Comparison of ENCODE assay signal across 8 cellular contexts in genomic region chr7:151518781-151519044, GRCh38. TPM values are rescaled to one million over a fixed set of nuclear protein-coding genes. Genes with fewer than 3 reads are reported as not detected.
DNase-seq lines count a peak whose midpoint lies in the region; ATAC-seq and TF ChIP-seq lines count a peak whose summit lies in the region.

No MANE protein-coding gene starts in this region.

- intact Hi-C loops in activated B cell treated with CpG ODN at 0.5 μM for 24 hours (cut with micrococcal nuclease) (loop anchor here (2.0 to 10.0 kb wide), 6 partner anchors 42 to 1194 kb away; partner anchors contain the start of genes ABCF2, ACTR3C and LRRC61), spleen (cut with DNase I; ENCODE audit: low total_unique reads) (no loop called here)

- H3K36me3 ChIP-seq in iPS DF 6.9 (ENCODE audit: control insufficient read depth, insufficient read depth, low read length) (no peaks in the 10 kb centered on the region; the same call in 1 of the 2 replicates), spleen (no peaks in the 10 kb centered on the region)

- H3K36me3 Mint-ChIP-seq in activated B cell treated with CpG ODN at 0.5 μM for 24 hours (ENCODE audit: low read depth) = peaks cover 16% of the 10 kb centered on the region

- H3K9me3 ChIP-seq in iPS DF 6.9 (ENCODE audit: control insufficient read depth, insufficient read depth, low read length) (no peaks in the 10 kb centered on the region), spleen (no peaks in the 10 kb centered on the region)

- H3K27me3 ChIP-seq in iPS DF 6.9 (ENCODE audit: control insufficient read depth, insufficient read depth, low read length) (no peaks in the 10 kb centered on the region), spleen (replicated peaks in 1 of 7) (peaks cover 0 to 4% (median 0%) of the 10 kb centered on the region in 7 donors)

- DNase-seq in DMS53 (lab: John Stamatoyannopoulos, UW) (peak; percentile 60), DMS53 treated with DMSO at 0.1 percent for 48 hours (lab: John Stamatoyannopoulos, UW; ENCODE audit: unreplicated experiment) (no peak), activated B cell treated with CpG ODN at 0.5 μM for 24 hours (no peak), iPS DF 6.9 (ENCODE audit: low read depth, low spot score) (no peak), spleen (no peak), iPS-NIHi11 (ENCODE audit: low spot score) (no peak), left lobe of liver (ENCODE audit: low spot score) (no peak)
- no peak for DNase-seq in central memory CD4-positive, alpha-beta T cell

- ATAC-seq in activated B cell treated with CpG ODN at 0.5 μM for 24 hours (ENCODE audit: low read depth) = no peak
- ATAC-seq in left lobe of liver = no peak

- H3K27ac ChIP-seq in iPS DF 6.9 (ENCODE audit: low read length) (no peak overlapping the region), spleen (peak overlapping the region; percentile 90 to 100 (median 99))

- no peaks in the 10 kb centered on the region for H3K9me3 Mint-ChIP-seq in activated B cell treated with CpG ODN at 0.5 μM for 24 hours

- CTCF ChIA-PET in activated B cell treated with CpG ODN at 0.5 μM for 24 hours (lab: Charles Lee) = interaction anchor here (1.1 kb wide), 1 partner anchor 239 kb away, joined by 3 read pairs; no protein-coding TSS in a partner anchor

- H3K4me1 ChIP-seq in iPS DF 6.9 (ENCODE audit: control insufficient read depth, insufficient read depth, low read length) = peaks cover 5% of the 10 kb centered on the region; the same call in 1 of the 2 replicates
- peaks cover 28 to 62% (median 49%) of the 10 kb centered on the region in 6 donors for H3K4me1 ChIP-seq in spleen

- H3K4me3 ChIP-seq in iPS DF 6.9 (ENCODE audit: low read length) (peak overlapping the region; percentile 98), spleen (peak overlapping the region; percentile 54 to 91 (median 68))

- peak overlapping the region; percentile 87 for H3K27ac Mint-ChIP-seq in activated B cell treated with CpG ODN at 0.5 μM for 24 hours

- TF ChIP-seq CTCF in activated B cell treated with CpG ODN at 0.5 μM for 24 hours (IDR thresholded peaks at IDR 0.05) (no peak), spleen (IDR thresholded peaks at IDR 0.05 in 8 of 11, conservative IDR thresholded peaks at IDR 0.05 in 3 of 11) (no peak)

- H3K4me3 Mint-ChIP-seq in activated B cell treated with CpG ODN at 0.5 μM for 24 hours = peak overlapping the region; percentile 89

- POLR2A ChIA-PET in activated B cell treated with CpG ODN at 0.5 μM for 24 hours (lab: Charles Lee) = interaction anchor here (1.7 to 2.7 kb wide), 2 partner anchors 47 to 114 kb away, joined by 5 to 34 read pairs; no protein-coding TSS in a partner anchor

- TF ChIP-seq POLR2A in spleen (IDR thresholded peaks at IDR 0.05) = no peak

- peaks cover 45% of the 10 kb centered on the region for H3K4me1 Mint-ChIP-seq in activated B cell treated with CpG ODN at 0.5 μM for 24 hours

- H3K27me3 Mint-ChIP-seq in activated B cell treated with CpG ODN at 0.5 μM for 24 hours = no peaks in the 10 kb centered on the region

- WGBS in iPS DF 6.9 (ENCODE audit: insufficient coverage, insufficient read length) = no CpG with 5 or more reads among the region's 11 CpGs
- WGBS in spleen, 5 donors = 0 to 1% (median 0%) methylated on average over 11 of the region's 11 CpGs

RNA-seq across cellular contexts. Expression of gene RHEB, which starts 1.0 kb away (rescaled TPM):
- total RNA-seq in activated B cell treated with CpG ODN at 0.5 μM for 24 hours = 30.5 and 32.8 TPM in 2 replicates
- 10 to 100 TPM; 63.6 to 89.9 (median 76.3) TPM for total RNA-seq in spleen
- 10 to 100 TPM; 42.3 to 75.1 (median 69.8) TPM for polyA plus RNA-seq in spleen
- total RNA-seq in left lobe of liver = 34.0 TPM
